ENCODE assay signal across 2 cellular contexts in genomic region chr11:26985941-26986340, GRCh38.
TF ChIP-seq lines count a peak whose summit lies in the region.

No MANE protein-coding gene starts in this region.

TF ChIP-seq in SK-N-SH, 30 proteins besides CTCF, POLR2A, EP300 and RAD21:
- TF ChIP-seq RXRA (IDR thresholded peaks at IDR 0.05; ENCODE audit: borderline replicate concordance, low read depth): no peak
- no peak for TF ChIP-seq ZBTB33 (IDR thresholded peaks at IDR 0.05; ENCODE audit: borderline replicate concordance, low read depth)

TF ChIP-seq in GM12891, 5 proteins besides CTCF, POLR2A, EP300 and RAD21:
- TF ChIP-seq PAX5 (IDR thresholded peaks at IDR 0.05; ENCODE audit: insufficient read depth, low read length, severe bottlenecking): no peak
- no peak for TF ChIP-seq SPI1 (IDR thresholded peaks at IDR 0.05; ENCODE audit: low read depth, low read length)
- TF ChIP-seq POU2F2 (IDR thresholded peaks at IDR 0.05; ENCODE audit: low read depth, low read length): no peak
- no peak for TF ChIP-seq POLR2AphosphoS5 (IDR thresholded peaks at IDR 0.05; ENCODE audit: low read depth, low read length)
- no peak for TF ChIP-seq TAF1 (IDR thresholded peaks at IDR 0.05; ENCODE audit: low read depth, low read length)
